8 cellular contexts compared by ENCODE assay signal in the genomic region with DNA sequence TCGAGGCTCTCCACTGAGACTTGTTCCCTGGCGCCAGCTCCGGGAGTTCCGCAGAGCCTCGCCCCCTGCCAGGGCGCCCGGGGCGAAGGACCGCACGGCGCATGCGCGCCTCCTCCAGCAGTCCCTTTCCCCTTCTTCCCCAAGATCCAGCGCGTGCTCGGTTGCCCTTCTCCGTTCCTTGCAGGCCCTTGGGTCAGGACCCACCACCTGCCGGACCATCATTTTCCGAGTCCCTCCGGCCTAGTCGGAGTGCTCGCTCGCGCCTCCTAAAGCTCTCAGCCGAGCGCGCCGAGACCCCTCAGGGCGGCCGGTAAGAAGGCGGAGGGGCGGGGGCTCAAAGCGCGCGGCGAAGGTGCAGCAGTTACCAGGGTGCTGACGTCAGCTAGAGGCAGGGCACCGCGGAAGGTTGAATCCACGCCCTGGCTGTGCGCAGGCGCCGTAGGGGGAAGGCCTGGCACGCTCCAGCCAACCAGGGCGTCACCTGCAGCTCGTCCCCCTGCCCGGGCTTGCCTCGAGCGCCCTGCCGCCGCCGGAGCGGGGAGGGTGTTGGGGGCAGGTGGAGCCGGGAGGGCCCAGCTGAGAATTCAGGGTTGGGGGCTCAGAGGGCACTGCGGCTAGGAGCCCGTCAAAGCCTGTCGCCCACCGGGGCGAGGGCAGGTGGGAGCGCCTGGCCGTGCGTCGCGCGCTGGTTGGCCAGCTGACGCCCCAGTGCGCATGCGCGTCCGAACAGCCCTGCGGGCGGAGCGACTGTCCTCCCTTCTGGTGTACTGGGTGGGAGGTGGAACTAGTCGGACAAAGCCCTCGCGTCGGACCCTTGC. TPM values are rescaled to one million over a fixed set of nuclear protein-coding genes. Genes with fewer than 3 reads are reported as not detected.
DNase-seq lines count a peak whose midpoint lies in the region; ATAC-seq and TF ChIP-seq lines count a peak whose summit lies in the region.

A gene with protein sequence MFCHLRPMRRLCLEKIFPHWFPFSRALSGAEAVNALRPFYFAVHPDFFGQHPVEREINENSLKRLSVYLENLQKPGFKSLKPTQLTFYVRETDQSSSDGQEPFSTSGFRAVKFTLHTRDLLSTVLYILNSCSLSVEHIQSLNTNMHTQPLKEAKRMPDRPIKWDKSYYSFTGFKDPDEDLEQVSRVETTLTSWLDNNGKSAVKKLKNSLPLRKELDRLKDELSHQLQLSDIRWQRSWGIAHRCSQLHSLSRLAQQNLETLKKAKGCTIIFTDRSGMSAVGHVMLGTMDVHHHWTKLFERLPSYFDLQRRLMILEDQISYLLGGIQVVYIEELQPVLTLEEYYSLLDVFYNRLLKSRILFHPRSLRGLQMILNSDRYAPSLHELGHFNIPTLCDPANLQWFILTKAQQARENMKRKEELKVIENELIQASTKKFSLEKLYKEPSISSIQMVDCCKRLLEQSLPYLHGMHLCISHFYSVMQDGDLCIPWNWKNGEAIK (plus strand): TSS at position 757 of the 818 bp plus-strand sequence. CDS start 16,017 bp downstream, outside the sequence.

- H3K4me3 ChIP-seq in GM12864 (ENCODE audit: low read depth, low read length), result peak within 1 kb of the TSS; percentile 84
- peak within 1 kb of the TSS; percentile 77 for H3K4me3 ChIP-seq in SU-DHL-6 (ENCODE audit: insufficient read depth, low read length, poor library complexity, severe bottlenecking)
- H3K4me3 ChIP-seq in parathyroid adenoma (ENCODE audit: low read depth, low read length), result peak within 1 kb of the TSS; percentile 97
- peak within 1 kb of the TSS; percentile 45 to 73 (median 65) for H3K4me3 ChIP-seq in tibial nerve

- H3K9me3 ChIP-seq in SU-DHL-6 (ENCODE audit: insufficient read depth, low read length) (no peaks in the 10 kb centered on the region), parathyroid adenoma (ENCODE audit: control insufficient read depth, low read length) (no peaks in the 10 kb centered on the region), tibial nerve (no peaks in the 10 kb centered on the region)

- no peaks in the 10 kb centered on the region for H4K20me1 ChIP-seq in SU-DHL-6 (ENCODE audit: low read depth, low read length)

- TF ChIP-seq EP300 in tibial nerve (IDR thresholded peaks at IDR 0.05), result peak in 1 of 2 donors; percentile 94

- peak; percentile 93 for ATAC-seq in HG02678 (IDR thresholded peaks at IDR 0.05; ENCODE audit: unreplicated experiment)
- ATAC-seq in Right ventricle myocardium superior (ENCODE audit: poor library complexity), result peak; percentile 98

- intact Hi-C loops in Right ventricle myocardium superior (cut with DNase I), result no loop called here

- peak within 1 kb of the TSS; percentile 98 for H3K4me2 ChIP-seq in SU-DHL-6 (ENCODE audit: low read depth, low read length, poor library complexity, severe bottlenecking)
- peak within 1 kb of the TSS; percentile 97 for H3K4me2 ChIP-seq in parathyroid adenoma (ENCODE audit: low read length)

- no peaks in the 10 kb centered on the region for H3K9me2 ChIP-seq in SU-DHL-6 (replicated peaks; ENCODE audit: insufficient read depth, low read length)

- no peaks in the 10 kb centered on the region for H3K36me3 ChIP-seq in SU-DHL-6 (ENCODE audit: low read length)
- no peaks in the 10 kb centered on the region for H3K36me3 ChIP-seq in parathyroid adenoma (ENCODE audit: control insufficient read depth, insufficient read depth, low read length)
- no peaks in the 10 kb centered on the region for H3K36me3 ChIP-seq in tibial nerve

- H3K27me3 ChIP-seq in SU-DHL-6 (ENCODE audit: low read length), result no peaks in the 10 kb centered on the region
- H3K27me3 ChIP-seq in parathyroid adenoma (ENCODE audit: control insufficient read depth, insufficient read depth, low read length), result no peaks in the 10 kb centered on the region
- H3K27me3 ChIP-seq in tibial nerve, result no peaks in the 10 kb centered on the region

- H3F3A ChIP-seq in SU-DHL-6 (ENCODE audit: insufficient read depth), result peaks cover 15% of the 10 kb centered on the region

- H3K27ac ChIP-seq in SU-DHL-6 (ENCODE audit: low read depth, low read length), result peak within 1 kb of the TSS; percentile 84
- peak within 1 kb of the TSS; percentile 97 for H3K27ac ChIP-seq in parathyroid adenoma
- peak within 1 kb of the TSS; percentile 93 to 98 (median 95) for H3K27ac ChIP-seq in tibial nerve

- TF ChIP-seq CTCF in GM12864 (IDR thresholded peaks at IDR 0.05; ENCODE audit: low read depth, low read length, missing control alignments) (no peak), SU-DHL-6 (IDR thresholded peaks at IDR 0.05; ENCODE audit: insufficient read depth, low read length, poor library complexity, severe bottlenecking) (no peak), parathyroid adenoma (IDR thresholded peaks at IDR 0.05) (no peak), tibial nerve (IDR thresholded peaks at IDR 0.05) (no peak)

- DNase-seq in GM12864 (ENCODE audit: low read depth), result peak; percentile 92
- DNase-seq in NCI-H128 (lab: John Stamatoyannopoulos, UW; ENCODE audit: unreplicated experiment), result peak; percentile 92
- DNase-seq in activated naive CD8-positive, alpha-beta T cell treated with anti-CD3 and anti-CD28 coated beads, Interleukin-2, amount 50 U/mL, for 16 hours (ENCODE audit: low read depth, low spot score), result peak; percentile 97
- peak; percentile 98 for DNase-seq in Right ventricle myocardium superior
- peak; percentile 88 to 90 for DNase-seq in tibial nerve (ENCODE audit: low spot score in 2 of 2)

- H2AFZ ChIP-seq in SU-DHL-6 (ENCODE audit: low read depth, low read length, severe bottlenecking), result peak within 1 kb of the TSS; percentile 94
- peak within 1 kb of the TSS; percentile 99 for H2AFZ ChIP-seq in parathyroid adenoma

- H3K9ac ChIP-seq in SU-DHL-6 (ENCODE audit: low read length) (peak within 1 kb of the TSS; percentile 71), parathyroid adenoma (peak within 1 kb of the TSS; percentile 77)

- 0 to 1% methylated on average over 50 to 64 of the region's 77 CpGs for WGBS in tibial nerve, 2 donors

- no peaks in the 10 kb centered on the region for H3K4me1 ChIP-seq in parathyroid adenoma
- peaks cover 0 to 28% (median 10%) of the 10 kb centered on the region in 4 donors for H3K4me1 ChIP-seq in tibial nerve

- peak; percentile 74 to 88 for TF ChIP-seq POLR2A in tibial nerve (IDR thresholded peaks at IDR 0.05)

- H3K79me2 ChIP-seq in SU-DHL-6 (ENCODE audit: insufficient read depth, low read length) (peaks cover 27% of the 10 kb centered on the region), parathyroid adenoma (no peaks in the 10 kb centered on the region)

RNA-seq across cellular contexts. Expression of the gene that starts here (rescaled TPM):
- 30.2 TPM for total RNA-seq in Right ventricle myocardium superior
- 10 to 100 TPM; 24.1 to 41.3 (median 28.0) TPM for total RNA-seq in tibial nerve

Comparison
In these comparisons a context has a peak if more than half of its experiments do, and no peak if none do; other contexts are left out.
1. Peak in every context shown above with its lines: DNase-seq, ATAC-seq, H3K4me3 ChIP-seq and H3K27ac ChIP-seq.